1 cellular context compared by ENCODE assay signal in genomic region chr2:41836944-41837343, GRCh38.
A peak's percentile ranks its signal among the peaks of the same experiment; 100 is the strongest.
TF ChIP-seq lines count a peak whose summit lies in the region.

No MANE protein-coding gene starts in this region.

TF ChIP-seq in HepG2, 621 proteins besides CTCF, POLR2A, EP300 and RAD21 (continued from another document and continues in another):
- TF ChIP-seq ZNF142 (CRISPR knock-in tag; IDR thresholded peaks at IDR 0.05) (no peak), IRF1 (CRISPR knock-in tag; IDR thresholded peaks at IDR 0.05; ENCODE audit: low read depth) (no peak), ARNT (IDR thresholded peaks at IDR 0.05) (no peak), ZNF598 (CRISPR knock-in tag; IDR thresholded peaks at IDR 0.05; ENCODE audit: borderline replicate concordance) (no peak), TBX2 (CRISPR knock-in tag; IDR thresholded peaks at IDR 0.05; ENCODE audit: borderline replicate concordance) (no peak), RARA (CRISPR knock-in tag; IDR thresholded peaks at IDR 0.05) (peak; percentile 74), FOXK2 (IDR thresholded peaks at IDR 0.05) (no peak), ZFYVE20 (CRISPR knock-in tag; IDR thresholded peaks at IDR 0.05; ENCODE audit: borderline replicate concordance, low read depth) (peak; percentile 74; the same call in 1 of the 2 replicates), BRF2 (CRISPR knock-in tag; IDR thresholded peaks at IDR 0.05) (no peak), POLR2AphosphoS2 (IDR thresholded peaks at IDR 0.05; ENCODE audit: low read depth, low read length) (no peak), CREB1 (IDR thresholded peaks at IDR 0.05) (no peak), CREB1 (CRISPR knock-in tag; IDR thresholded peaks at IDR 0.05) (no peak), THYN1 (CRISPR knock-in tag; IDR thresholded peaks at IDR 0.05; ENCODE audit: borderline replicate concordance, low read depth) (no peak), KLF13 (CRISPR knock-in tag; IDR thresholded peaks at IDR 0.05) (no peak), PITX1 (CRISPR knock-in tag; IDR thresholded peaks at IDR 0.05) (no peak), ZNF644 (CRISPR knock-in tag; IDR thresholded peaks at IDR 0.05; ENCODE audit: low read depth) (no peak), FOXP1 (IDR thresholded peaks at IDR 0.05) (no peak), FOXP1 (CRISPR knock-in tag; IDR thresholded peaks at IDR 0.05) (no peak), PCBP2 (optimal IDR thresholded peaks at IDR 0.05; ENCODE audit: low read depth, low read length, poor library complexity, severe bottlenecking) (no peak), KDM5A (IDR thresholded peaks at IDR 0.05; ENCODE audit: borderline replicate concordance, low read length) (no peak), ZSCAN5A (CRISPR knock-in tag; IDR thresholded peaks at IDR 0.05; ENCODE audit: borderline replicate concordance) (no peak), NFYC (CRISPR knock-in tag; IDR thresholded peaks at IDR 0.05) (no peak), TMF1 (CRISPR knock-in tag; IDR thresholded peaks at IDR 0.05; ENCODE audit: low read depth) (no peak), ZNF337 (CRISPR knock-in tag; IDR thresholded peaks at IDR 0.05; ENCODE audit: borderline replicate concordance, low read depth) (no peak), ZNF276 (CRISPR knock-in tag; IDR thresholded peaks at IDR 0.05; ENCODE audit: low read depth) (no peak), TEF (CRISPR knock-in tag; IDR thresholded peaks at IDR 0.05) (no peak), AFF4 (CRISPR knock-in tag; IDR thresholded peaks at IDR 0.05) (no peak), RFX5 (IDR thresholded peaks at IDR 0.05; ENCODE audit: low read depth, low read length) (no peak), ARID3A (IDR thresholded peaks at IDR 0.05; ENCODE audit: low read depth, low read length) (no peak), RXRB (CRISPR knock-in tag; IDR thresholded peaks at IDR 0.05; ENCODE audit: borderline replicate concordance) (peak; percentile 48; the same call in 1 of the 2 replicates), REXO4 (CRISPR knock-in tag; IDR thresholded peaks at IDR 0.05; ENCODE audit: borderline replicate concordance) (no peak), ZNF883 (CRISPR knock-in tag; IDR thresholded peaks at IDR 0.05; ENCODE audit: not compliant biosample characterization) (no peak), LCORL (IDR thresholded peaks at IDR 0.05) (no peak), LCORL (CRISPR knock-in tag; IDR thresholded peaks at IDR 0.05) (no peak), ZNF740 (CRISPR knock-in tag; IDR thresholded peaks at IDR 0.05) (no peak), NRL (CRISPR knock-in tag; IDR thresholded peaks at IDR 0.05; ENCODE audit: borderline replicate concordance) (no peak), ZNF343 (CRISPR knock-in tag; IDR thresholded peaks at IDR 0.05) (no peak), ATRX (CRISPR knock-in tag; IDR thresholded peaks at IDR 0.05; ENCODE audit: borderline replicate concordance) (no peak), KDM1A (CRISPR knock-in tag; IDR thresholded peaks at IDR 0.05) (no peak), ZNF34 (CRISPR knock-in tag; IDR thresholded peaks at IDR 0.05; ENCODE audit: borderline replicate concordance) (no peak), ZBTB2 (CRISPR knock-in tag; IDR thresholded peaks at IDR 0.05; ENCODE audit: low read depth) (no peak), TOE1 (CRISPR knock-in tag; IDR thresholded peaks at IDR 0.05) (no peak), ZSCAN29 (CRISPR knock-in tag; conservative IDR thresholded peaks at IDR 0.05) (no peak), HMG20B (CRISPR knock-in tag; conservative IDR thresholded peaks at IDR 0.05) (peak; percentile 80; the same call in 1 of the 2 replicates), ZFP36 (IDR thresholded peaks at IDR 0.05; ENCODE audit: borderline replicate concordance, low read depth, low read length, partially characterized antibody) (no peak)
